27 cellular contexts compared by ENCODE assay signal in the genomic region with DNA sequence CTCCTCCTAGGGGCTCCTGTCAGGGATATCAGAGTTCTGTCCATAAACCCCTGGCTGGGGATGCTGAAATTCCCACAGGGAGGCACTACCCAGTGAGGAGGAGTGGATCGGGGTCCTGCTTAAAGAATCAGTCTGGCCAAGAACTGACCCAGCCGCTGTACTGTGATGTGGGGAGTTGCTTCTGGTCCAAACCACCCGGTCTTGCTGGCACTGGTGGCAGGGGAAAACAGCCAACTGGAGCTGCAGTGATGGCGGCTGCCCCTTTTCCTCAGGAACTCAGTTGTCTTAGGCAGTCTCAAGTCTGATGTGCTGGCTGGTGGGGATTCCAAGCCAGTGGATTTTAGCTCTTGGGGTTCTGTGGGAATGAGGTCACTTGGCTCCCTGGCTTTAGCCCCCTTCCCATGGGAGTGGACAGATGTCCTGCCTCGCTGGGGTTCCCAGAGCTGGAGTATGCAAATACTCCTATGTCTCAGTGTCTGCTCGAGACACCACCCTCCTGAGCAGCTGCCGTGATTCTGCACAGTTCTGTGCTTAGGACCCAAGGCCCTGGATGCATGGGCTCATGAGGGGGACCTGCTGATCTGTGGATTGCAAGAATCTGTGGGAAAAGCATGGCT.
"Had no signal": no experiment of that assay in that cellular context is flagged by ENCODE, and none has a peak within 500 bp of the region (broad histone marks: within the 10 kb centered on the region; RNA-seq: fewer than 3 reads in every experiment).

No MANE protein-coding gene starts in this region.

- H3K4me3 ChIP-seq: body of pancreas, cardiac muscle cell, colonic mucosa, lower lobe of right lung, neural progenitor cell, ovary, psoas muscle, right lobe of liver, stomach, transverse colon had no signal

- H3K4me3 Mint-ChIP-seq: activated CD4-positive, alpha-beta memory T cell treated with anti-CD3 and anti-CD28 coated beads for 36 hours; activated naive CD4-positive, alpha-beta T cell treated with anti-CD3 and anti-CD28 coated beads, Interleukin-2, amount 10 ng/mL, durations not matched to agents 7 days and 5 days; effector memory CD8-positive, alpha-beta T cell; naive thymus-derived CD8-positive, alpha-beta T cell; neural progenitor cell; stimulated activated effector memory CD8-positive, alpha-beta T cell treated with anti-CD3 and anti-CD28 coated beads, Interleukin-12 subunit alpha, Interleukin-12 subunit beta, amount 100 ng/mL, for 72 hours; T-helper 17 cell had no signal

- H3K4me1 ChIP-seq: body of pancreas, colonic mucosa, lower lobe of right lung, right lobe of liver, transverse colon had no signal

- H2AFZ ChIP-seq: neural progenitor cell had no signal

- H3K36me3 Mint-ChIP-seq: neural progenitor cell; stimulated activated effector memory CD8-positive, alpha-beta T cell treated with anti-CD3 and anti-CD28 coated beads, Interleukin-12 subunit alpha, Interleukin-12 subunit beta, amount 100 ng/mL, for 72 hours had no signal

- H3K27me3 ChIP-seq: body of pancreas, cardiac muscle cell, colonic mucosa, dorsolateral prefrontal cortex, neural progenitor cell, ovary, right lobe of liver, stomach, transverse colon had no signal

- H3K27ac Mint-ChIP-seq: activated CD4-positive, alpha-beta memory T cell treated with anti-CD3 and anti-CD28 coated beads for 36 hours; activated naive CD4-positive, alpha-beta T cell treated with anti-CD3 and anti-CD28 coated beads, Interleukin-2, amount 10 ng/mL, durations not matched to agents 7 days and 5 days; neural progenitor cell; stimulated activated effector memory CD8-positive, alpha-beta T cell treated with anti-CD3 and anti-CD28 coated beads, Interleukin-12 subunit alpha, Interleukin-12 subunit beta, amount 100 ng/mL, for 72 hours had no signal

- H3K36me3 ChIP-seq: cardiac muscle cell, colonic mucosa, lower lobe of right lung, neural progenitor cell, ovary, right lobe of liver, stomach, transverse colon had no signal

- H3K9me3 ChIP-seq: body of pancreas, colonic mucosa, lower lobe of right lung, ovary, psoas muscle, right lobe of liver had no signal

- ATAC-seq: body of pancreas; effector memory CD8-positive, alpha-beta T cell; esophagus mucosa; left colon; lower lobe of right lung; naive thymus-derived CD8-positive, alpha-beta T cell; right lobe of liver; stimulated activated effector memory CD8-positive, alpha-beta T cell treated with anti-CD3 and anti-CD28 coated beads, Interleukin-12 subunit alpha, Interleukin-12 subunit beta, amount 100 ng/mL, for 72 hours; T-helper 17 cell had no signal

- H3K27ac ChIP-seq: body of pancreas, cardiac muscle cell, colonic mucosa, lower lobe of right lung, neural progenitor cell, ovary, psoas muscle, right lobe of liver, stomach, transverse colon had no signal

- H3K4me2 ChIP-seq: neural progenitor cell had no signal

- DNase-seq: activated CD4-positive, alpha-beta memory T cell treated with anti-CD3 and anti-CD28 coated beads for 36 hours; activated CD4-positive, alpha-beta T cell treated with anti-CD3 and anti-CD28 coated beads for 48 hours; activated effector memory CD4-positive, alpha-beta T cell treated with anti-CD3 and anti-CD28 coated beads, Interleukin-2, amount 50 U/mL, for 16 hours; activated naive CD4-positive, alpha-beta T cell treated with anti-CD3 and anti-CD28 coated beads, Interleukin-2, amount 10 ng/mL, durations not matched to agents 7 days and 5 days; activated T-cell treated with anti-CD3 and anti-CD28 coated beads for 4 hours; colonic mucosa; effector memory CD8-positive, alpha-beta T cell; foreskin melanocyte; islet precursor cell; left colon; lower lobe of right lung; naive thymus-derived CD8-positive, alpha-beta T cell; ovary; psoas muscle; right lobe of liver; small intestine; stimulated activated CD4-positive, alpha-beta T cell treated with anti-CD3 and anti-CD28 coated beads, Interleukin-2, amount 100 ng/mL, for 24 hours; stomach; SW 1271; T-helper 17 cell; transverse colon had no signal

- H3K27me3 Mint-ChIP-seq: activated CD4-positive, alpha-beta memory T cell treated with anti-CD3 and anti-CD28 coated beads for 36 hours; activated naive CD4-positive, alpha-beta T cell treated with anti-CD3 and anti-CD28 coated beads, Interleukin-2, amount 10 ng/mL, durations not matched to agents 7 days and 5 days; effector memory CD8-positive, alpha-beta T cell; naive thymus-derived CD8-positive, alpha-beta T cell; T-helper 17 cell had no signal
